ENCODE assay signal across 10 cellular contexts in the genomic region with DNA sequence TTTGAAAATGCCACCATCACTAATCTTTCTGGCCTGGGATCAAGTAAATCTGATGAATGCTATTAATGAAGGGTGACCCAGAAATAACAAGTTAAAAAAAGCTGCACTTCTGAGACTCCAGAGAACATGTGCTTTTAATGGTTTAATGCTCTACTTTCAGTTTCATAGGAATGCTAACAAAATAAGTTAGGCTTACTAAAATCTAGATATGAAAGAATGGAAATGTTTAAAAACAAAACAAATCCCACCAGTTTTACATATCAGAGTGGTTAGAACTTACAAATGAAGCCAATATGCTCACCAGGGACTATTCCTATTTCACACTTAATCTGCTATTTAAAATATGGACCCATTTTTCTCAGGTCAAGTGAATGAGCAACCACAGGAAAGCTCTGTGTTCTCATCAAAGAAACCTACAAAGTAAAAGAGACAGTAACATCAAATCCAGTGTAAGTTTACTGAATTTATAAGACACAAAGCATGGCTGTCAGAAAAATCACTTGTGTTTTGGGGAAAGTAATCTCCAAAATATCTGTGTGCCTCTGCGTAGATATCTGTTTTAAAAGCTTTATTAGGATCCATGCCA. TPM values are rescaled to one million over a fixed set of nuclear protein-coding genes. Genes with fewer than 3 reads are reported as not detected.
DNase-seq lines count a peak whose midpoint lies in the region; ATAC-seq and TF ChIP-seq lines count a peak whose summit lies in the region.
"Had no signal": no experiment of that assay in that cellular context is flagged by ENCODE, and none has a peak within 500 bp of the region (broad histone marks: within the 10 kb centered on the region; RNA-seq: fewer than 3 reads in every experiment).

No MANE protein-coding gene starts in this region.

- H3K9me3 ChIP-seq in subcutaneous abdominal adipose tissue (ENCODE audit: control insufficient read depth in 5 of 5, low read length in 5 of 5) (no peaks in the 10 kb centered on the region), Peyer's patch (no peaks in the 10 kb centered on the region)

- H3K4me3 ChIP-seq in subcutaneous abdominal adipose tissue (ENCODE audit: low read depth in 1 of 5, low read length in 5 of 5) (no peak overlapping the region), Peyer's patch (no peak overlapping the region)
- H3K4me3 ChIP-seq: neural progenitor cell had no signal

- H3K27me3 ChIP-seq in subcutaneous abdominal adipose tissue (ENCODE audit: control insufficient read depth in 5 of 5, insufficient read depth in 4 of 5, low read length in 5 of 5): no peaks in the 10 kb centered on the region
- H3K27me3 ChIP-seq in Peyer's patch: no peaks in the 10 kb centered on the region
- H3K27me3 ChIP-seq: neural progenitor cell had no signal

- H3K4me1 Mint-ChIP-seq in activated naive CD4-positive, alpha-beta T cell treated with anti-CD3 and anti-CD28 coated beads, Interleukin-2, amount 50 U/mL, for 24 hours: peaks cover 84% of the 10 kb centered on the region
- H3K4me1 Mint-ChIP-seq in activated naive CD8-positive, alpha-beta T cell treated with anti-CD3 and anti-CD28 coated beads, Interleukin-2, amount 10 ng/mL, durations not matched to agents 7 days and 5 days: peaks cover 54% of the 10 kb centered on the region

- no peak for TF ChIP-seq CTCF in Peyer's patch (IDR thresholded peaks at IDR 0.05)

- peaks cover 39% of the 10 kb centered on the region for H3K36me3 Mint-ChIP-seq in activated naive CD4-positive, alpha-beta T cell treated with anti-CD3 and anti-CD28 coated beads, Interleukin-2, amount 50 U/mL, for 24 hours
- H3K36me3 Mint-ChIP-seq in activated naive CD8-positive, alpha-beta T cell treated with anti-CD3 and anti-CD28 coated beads, Interleukin-2, amount 10 ng/mL, durations not matched to agents 7 days and 5 days: peaks cover 29% of the 10 kb centered on the region

- H3K27ac Mint-ChIP-seq in activated naive CD4-positive, alpha-beta T cell treated with anti-CD3 and anti-CD28 coated beads, Interleukin-2, amount 50 U/mL, for 24 hours: peak overlapping the region; percentile 98
- peak overlapping the region; percentile 89 for H3K27ac Mint-ChIP-seq in activated naive CD8-positive, alpha-beta T cell treated with anti-CD3 and anti-CD28 coated beads, Interleukin-2, amount 10 ng/mL, durations not matched to agents 7 days and 5 days
- H3K27ac Mint-ChIP-seq: neural progenitor cell had no signal

- peaks cover 0 to 6% (median 1%) of the 10 kb centered on the region in 5 donors for H3K36me3 ChIP-seq in subcutaneous abdominal adipose tissue (ENCODE audit: control insufficient read depth in 5 of 5, insufficient read depth in 5 of 5, low read length in 5 of 5)
- H3K36me3 ChIP-seq in Peyer's patch: no peaks in the 10 kb centered on the region
- H3K36me3 ChIP-seq: neural progenitor cell had no signal

- TF ChIP-seq POLR2A in Peyer's patch (IDR thresholded peaks at IDR 0.05): no peak

- DNase-seq in activated naive CD4-positive, alpha-beta T cell (lab: John Stamatoyannopoulos, UW): no peak
- DNase-seq in activated naive CD8-positive, alpha-beta T cell treated with anti-CD3 and anti-CD28 coated beads, Interleukin-2, amount 10 ng/mL, durations not matched to agents 7 days and 5 days: no peak
- DNase-seq in Peyer's patch (no peak), cerebellum (ENCODE audit: low spot score) (no peak), HT-29 (ENCODE audit: low spot score) (no peak)
- DNase-seq: NCI-H1694 had no signal

- no peaks in the 10 kb centered on the region for H3K9me3 Mint-ChIP-seq in activated naive CD4-positive, alpha-beta T cell treated with anti-CD3 and anti-CD28 coated beads, Interleukin-2, amount 50 U/mL, for 24 hours
- H3K9me3 Mint-ChIP-seq in activated naive CD8-positive, alpha-beta T cell treated with anti-CD3 and anti-CD28 coated beads, Interleukin-2, amount 10 ng/mL, durations not matched to agents 7 days and 5 days: no peaks in the 10 kb centered on the region
- H3K9me3 Mint-ChIP-seq: neural progenitor cell had no signal

- peak overlapping the region in 1 of 5 donors; percentile 19 for H3K9ac ChIP-seq in subcutaneous abdominal adipose tissue (ENCODE audit: low read length in 5 of 5)
- H3K9ac ChIP-seq: neural progenitor cell had no signal

- peak; percentile 51 for ATAC-seq in HG02884 (IDR thresholded peaks at IDR 0.05; ENCODE audit: unreplicated experiment)
- ATAC-seq in activated naive CD8-positive, alpha-beta T cell treated with anti-CD3 and anti-CD28 coated beads, Interleukin-2, amount 10 ng/mL, durations not matched to agents 7 days and 5 days (ENCODE audit: low read depth): peak; percentile 17

- H3K27me3 Mint-ChIP-seq in activated naive CD4-positive, alpha-beta T cell treated with anti-CD3 and anti-CD28 coated beads, Interleukin-2, amount 50 U/mL, for 24 hours: no peaks in the 10 kb centered on the region
- no peaks in the 10 kb centered on the region for H3K27me3 Mint-ChIP-seq in activated naive CD8-positive, alpha-beta T cell treated with anti-CD3 and anti-CD28 coated beads, Interleukin-2, amount 10 ng/mL, durations not matched to agents 7 days and 5 days

- H3K4me3 Mint-ChIP-seq in activated naive CD4-positive, alpha-beta T cell treated with anti-CD3 and anti-CD28 coated beads, Interleukin-2, amount 50 U/mL, for 24 hours: peak overlapping the region; percentile 64
- H3K4me3 Mint-ChIP-seq in activated naive CD8-positive, alpha-beta T cell treated with anti-CD3 and anti-CD28 coated beads, Interleukin-2, amount 10 ng/mL, durations not matched to agents 7 days and 5 days: peak overlapping the region; percentile 68
- H3K4me3 Mint-ChIP-seq: neural progenitor cell had no signal

- H3K27ac ChIP-seq in subcutaneous abdominal adipose tissue (ENCODE audit: low read depth, low read length) (peak overlapping the region; percentile 63), Peyer's patch (peak overlapping the region in 2 of 4 donors; percentile 14 to 23)
- H3K27ac ChIP-seq: neural progenitor cell had no signal

- H3K4me1 ChIP-seq in subcutaneous abdominal adipose tissue (ENCODE audit: control insufficient read depth in 5 of 5, insufficient read depth in 5 of 5, low read length in 5 of 5) (peaks cover 0 to 23% (median 16%) of the 10 kb centered on the region in 5 donors), Peyer's patch (peaks cover 0 to 10% (median 0%) of the 10 kb centered on the region in 4 donors)

- POLR2A ChIA-PET in activated naive CD8-positive, alpha-beta T cell treated with anti-CD3 and anti-CD28 coated beads, Interleukin-2, amount 10 ng/mL, durations not matched to agents 7 days and 5 days (lab: Charles Lee): interaction anchor here (1.0 to 1.3 kb wide), 2 partner anchors 9 to 40 kb away, joined by 3 to 8 read pairs; a partner anchor contains a TSS

RNA-seq across cellular contexts. Expression of a gene that starts 40.3 kb away (rescaled TPM):
- total RNA-seq in activated naive CD8-positive, alpha-beta T cell treated with anti-CD3 and anti-CD28 coated beads, Interleukin-2, amount 10 ng/mL, durations not matched to agents 7 days and 5 days: 100 to 1,000 TPM; 363 to 409 TPM
- 100 to 1,000 TPM in 1 of 4 donors, 10 to 100 TPM in 3; 55.3 to 249 (median 74.3) TPM for total RNA-seq in Peyer's patch
- total RNA-seq in cerebellum: 281 TPM
- 10.9 and 13.9 TPM in 2 replicates for total RNA-seq in HT-29 (2014; rRNA removed; shearing (Covaris generic))
